ENCODE assay signal across 24 cellular contexts in the genomic region with DNA sequence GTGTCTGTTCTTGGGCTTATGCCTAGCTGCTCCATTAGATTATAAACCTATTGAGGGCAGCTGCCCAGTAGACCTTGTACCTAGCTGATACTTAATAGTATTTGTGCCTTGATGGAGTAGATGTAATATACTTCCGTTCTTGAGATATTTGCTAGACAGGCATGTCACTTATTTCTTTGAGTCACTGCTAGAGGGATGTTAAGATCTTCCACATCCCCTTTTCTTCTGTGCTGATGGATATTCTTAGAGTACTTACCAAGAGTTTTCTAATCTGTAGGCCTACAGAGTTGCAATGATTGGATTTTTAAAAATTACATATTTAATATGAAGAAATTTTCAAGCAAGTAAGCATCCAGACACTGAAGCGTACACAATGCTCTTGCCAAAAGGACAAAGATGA.
"Had no signal": no experiment of that assay in that cellular context is flagged by ENCODE, and none has a peak within 500 bp of the region (broad histone marks: within the 10 kb centered on the region; RNA-seq: fewer than 3 reads in every experiment).

No MANE protein-coding gene starts in this region.

- H3K9me3 Mint-ChIP-seq: dendritic cell treated with granulocyte-macrophage colony-stimulating factor and Interleukin-4, amounts not matched to agents 40 ng/mL and 50 ng/mL, for 4 days; effector memory CD8-positive, alpha-beta T cell had no signal

- H3K4me3 Mint-ChIP-seq: dendritic cell treated with granulocyte-macrophage colony-stimulating factor and Interleukin-4, amounts not matched to agents 40 ng/mL and 50 ng/mL, for 4 days; effector memory CD8-positive, alpha-beta T cell; endodermal cell had no signal

- H3K27ac Mint-ChIP-seq: dendritic cell treated with granulocyte-macrophage colony-stimulating factor and Interleukin-4, amounts not matched to agents 40 ng/mL and 50 ng/mL, for 4 days; effector memory CD8-positive, alpha-beta T cell; endodermal cell had no signal

- ATAC-seq: effector memory CD8-positive, alpha-beta T cell; esophagus mucosa; foreskin keratinocyte; gastrocnemius medialis; gastroesophageal sphincter; heart left ventricle had no signal

- H3K27ac ChIP-seq: colonic mucosa, coronary artery, dorsolateral prefrontal cortex, epithelial cell of prostate, esophagus muscularis mucosa, esophagus squamous epithelium, foreskin keratinocyte, gastrocnemius medialis, gastroesophageal sphincter, heart left ventricle, heart right ventricle had no signal

- H3K4me1 ChIP-seq: esophagus muscularis mucosa, esophagus squamous epithelium, foreskin keratinocyte, gastrocnemius medialis, gastroesophageal sphincter had no signal

- H3K4me3 ChIP-seq: colonic mucosa, coronary artery, dorsolateral prefrontal cortex, esophagus muscularis mucosa, esophagus squamous epithelium, gastrocnemius medialis, gastroesophageal sphincter, heart left ventricle, heart right ventricle had no signal

- H3K9me3 ChIP-seq: colonic mucosa, esophagus muscularis mucosa, esophagus squamous epithelium, gastrocnemius medialis, gastroesophageal sphincter, heart left ventricle, heart right ventricle had no signal

- DNase-seq: colonic mucosa; cortex of kidney; dermis blood vessel endothelial cell; dorsolateral prefrontal cortex; effector CD4-positive, alpha-beta T cell; effector CD8-positive, alpha-beta T cell; effector memory CD4-positive, alpha-beta T cell; effector memory CD8-positive, alpha-beta T cell; erythroblast; esophagus squamous epithelium; foreskin fibroblast; foreskin keratinocyte; gastrocnemius medialis; glutamatergic neuron; head of caudate nucleus; heart left ventricle; heart right ventricle had no signal

- H3K27me3 Mint-ChIP-seq: dendritic cell treated with granulocyte-macrophage colony-stimulating factor and Interleukin-4, amounts not matched to agents 40 ng/mL and 50 ng/mL, for 4 days; effector memory CD8-positive, alpha-beta T cell had no signal

- H3K36me3 ChIP-seq: colonic mucosa, esophagus muscularis mucosa, esophagus squamous epithelium, gastrocnemius medialis had no signal

- H3K27me3 ChIP-seq: colonic mucosa, dorsolateral prefrontal cortex, esophagus muscularis mucosa, esophagus squamous epithelium, foreskin keratinocyte, gastrocnemius medialis, gastroesophageal sphincter, heart left ventricle, heart right ventricle had no signal
